8 cellular contexts compared by ENCODE assay signal in the genomic region with DNA sequence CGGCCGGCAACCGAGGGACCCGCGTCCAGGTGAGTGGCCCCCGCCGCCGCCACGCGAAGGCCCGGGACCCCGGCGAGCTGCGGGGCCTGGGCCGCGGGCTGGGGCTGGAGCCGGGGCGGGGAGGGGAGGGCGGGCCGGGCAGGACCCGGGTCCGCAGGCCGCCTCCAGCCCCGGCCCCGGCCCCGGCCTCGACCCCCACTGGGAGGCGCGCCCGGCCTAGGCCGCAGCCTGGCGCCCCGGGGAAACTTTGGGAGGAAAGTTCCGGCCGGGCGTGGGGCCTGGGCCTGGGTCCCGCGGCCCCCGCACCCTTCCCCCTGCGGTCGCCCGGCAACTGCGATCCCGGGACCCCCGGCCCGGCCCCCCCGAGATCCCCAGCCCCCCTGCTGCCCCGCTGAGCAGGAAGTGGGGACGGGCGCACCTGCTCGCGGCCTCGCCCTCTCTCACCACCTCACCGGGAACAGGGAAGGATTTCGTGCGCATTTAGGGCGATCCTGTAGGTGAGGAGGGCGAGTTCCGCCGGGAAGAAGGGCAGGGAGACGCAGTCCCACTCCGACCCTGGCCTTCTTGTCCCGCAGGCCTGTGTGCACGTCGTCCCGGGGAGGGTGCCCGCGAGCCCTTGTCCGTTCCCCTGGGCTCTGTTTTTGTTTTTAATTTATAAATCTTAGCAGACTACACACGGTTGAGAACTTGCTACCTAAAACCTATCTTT. TPM values are rescaled to one million over a fixed set of nuclear protein-coding genes. Genes with fewer than 3 reads are reported as not detected.
DNase-seq lines count a peak whose midpoint lies in the region; ATAC-seq and TF ChIP-seq lines count a peak whose summit lies in the region.

No MANE protein-coding gene starts in this region.

- H3K9me3 Mint-ChIP-seq in IgD-negative memory B cell: no peaks in the 10 kb centered on the region
- H3K9me3 Mint-ChIP-seq in type B pancreatic cell: no peaks in the 10 kb centered on the region

- DNase-seq in CD1c-positive myeloid dendritic cell (ENCODE audit: extremely low spot score) (peak; percentile 12), astrocyte of the hippocampus (ENCODE audit: low read depth, low spot score) (peak; percentile 34), left kidney (ENCODE audit: low read depth, low spot score) (peak; percentile 57), type B pancreatic cell (ENCODE audit: extremely low spot score, unreplicated experiment) (peak; percentile 71), medulla oblongata (ENCODE audit: extremely low spot score) (no peak)
- no peak for DNase-seq in stimulated activated naive CD4-positive, alpha-beta T cell treated with Interleukin-2 at 50 U/mL for 16 hours (lab: John Stamatoyannopoulos, UW)

- ATAC-seq in GM19467 (IDR thresholded peaks at IDR 0.05; ENCODE audit: unreplicated experiment): peak; percentile 5

- TF ChIP-seq CTCF in type B pancreatic cell (conservative IDR thresholded peaks at IDR 0.05): no peak

- peaks cover 9 to 28% (median 14%) of the 10 kb centered on the region in 3 donors for H3K4me1 Mint-ChIP-seq in IgD-negative memory B cell
- H3K4me1 Mint-ChIP-seq in type B pancreatic cell (ENCODE audit: unreplicated experiment): peaks cover 18% of the 10 kb centered on the region

- H3K27ac Mint-ChIP-seq in IgD-negative memory B cell (peak overlapping the region; percentile 74 to 86 (median 85)), type B pancreatic cell (peak overlapping the region; percentile 89)

- H3K36me3 Mint-ChIP-seq in IgD-negative memory B cell (no peaks in the 10 kb centered on the region), type B pancreatic cell (no peaks in the 10 kb centered on the region)

- no peaks in the 10 kb centered on the region for H3K27me3 Mint-ChIP-seq in IgD-negative memory B cell
- H3K27me3 Mint-ChIP-seq in type B pancreatic cell: no peaks in the 10 kb centered on the region

- H3K4me3 Mint-ChIP-seq in IgD-negative memory B cell: peak overlapping the region; percentile 69 to 90 (median 86)
- H3K4me3 Mint-ChIP-seq in type B pancreatic cell: peak overlapping the region; percentile 90

RNA-seq across cellular contexts. Expression of a gene that starts 0.4 kb away (rescaled TPM):
- polyA plus RNA-seq in IgD-negative memory B cell: 25.6 TPM
- 43.7 and 60.5 TPM in 2 replicates for total RNA-seq in type B pancreatic cell (ENCODE audit: low replicate concordance)

RNA-seq across cellular contexts. Expression of a gene that starts 18.6 kb away (rescaled TPM):
- not detected for polyA plus RNA-seq in IgD-negative memory B cell
- total RNA-seq in type B pancreatic cell (ENCODE audit: low replicate concordance): 0.24 and 0.53 TPM in 2 replicates

RNA-seq across cellular contexts. Expression of a gene that starts 55.9 kb away (rescaled TPM):
- 26.2 TPM for polyA plus RNA-seq in IgD-negative memory B cell
- total RNA-seq in type B pancreatic cell (ENCODE audit: low replicate concordance): 35.6 and 37.4 TPM in 2 replicates

Comparison
In these comparisons a context has a peak if more than half of its experiments do, and no peak if none do; other contexts are left out.
1. DNase-seq: peak in CD1c-positive myeloid dendritic cell (single experiment), astrocyte of the hippocampus (single experiment), left kidney (single experiment) and type B pancreatic cell (single experiment); none in medulla oblongata (single experiment) and stimulated activated naive CD4-positive, alpha-beta T cell treated with Interleukin-2 at 50 U/mL for 16 hours (single experiment).